Comparison of ENCODE assay signal across 13 cellular contexts in genomic region chr11:36010010-36010740, GRCh38.
DNase-seq lines count a peak whose midpoint lies in the region; ATAC-seq, FAIRE-seq and TF ChIP-seq lines count a peak whose summit lies in the region.
"Had no signal": no experiment of that assay in that cellular context is flagged by ENCODE, and none has a peak within 500 bp of the region (broad histone marks: within the 10 kb centered on the region; RNA-seq: fewer than 3 reads in every experiment).

No MANE protein-coding gene starts in this region.

- WGBS in psoas muscle, 3 donors: 44 to 58% (median 51%) methylated on average over 2 of the region's 2 CpGs

- DNase-seq in LNCaP clone FGC (ENCODE audit: low read depth) (peak; percentile 87), RWPE2 (ENCODE audit: low spot score) (no peak), endothelial cell of umbilical vein (ENCODE audit: low read depth, low spot score) (no peak), psoas muscle (no peak), HuH-7 (ENCODE audit: low spot score) (no peak)
- no peak for DNase-seq in central memory CD4-positive, alpha-beta T cell
- DNase-seq in activated CD8-positive, alpha-beta memory T cell treated with anti-CD3 and anti-CD28 coated beads, Interleukin-2, amount 10 ng/mL, durations not matched to agents 7 days and 5 days: no peak
- DNase-seq: activated B cell treated with CpG ODN at 0.5 μM for 24 hours, Calu3 had no signal

- no peaks in the 10 kb centered on the region for H3K36me3 ChIP-seq in RWPE2 (ENCODE audit: low read depth)
- no peaks in the 10 kb centered on the region for H3K36me3 ChIP-seq in endothelial cell of umbilical vein (ENCODE audit: control insufficient read depth in 2 of 2, extremely low read depth in 1 of 2, insufficient read depth in 2 of 2, low read length in 2 of 2)
- H3K36me3 ChIP-seq in psoas muscle (ENCODE audit: insufficient read depth in 1 of 2, low read depth in 1 of 2): no peaks in the 10 kb centered on the region

- H3K4me3 ChIP-seq in LNCaP clone FGC (ENCODE audit: low read depth, low read length) (no peak overlapping the region), RWPE2 (ENCODE audit: severe bottlenecking) (no peak overlapping the region), endothelial cell of umbilical vein (replicated peaks in 1 of 3; ENCODE audit: insufficient read depth in 1 of 3, low read depth in 1 of 3, low read length in 3 of 3) (peak overlapping the region in 1 of 3 experiments; percentile 51), psoas muscle (no peak overlapping the region)

- no peak for TF ChIP-seq POLR2A in endothelial cell of umbilical vein (IDR thresholded peaks at IDR 0.05; ENCODE audit: low read depth, low read length)

- POLR2A ChIA-PET in endothelial cell of umbilical vein (lab: Charles Lee): no interaction called here

- no peak overlapping the region for H2AFZ ChIP-seq in endothelial cell of umbilical vein (ENCODE audit: low read depth, low read length)

- H3K79me2 ChIP-seq in endothelial cell of umbilical vein (ENCODE audit: control insufficient read depth, insufficient read depth, low read length): peaks cover 24% of the 10 kb centered on the region

- peaks cover 66% of the 10 kb centered on the region for H3K4me1 ChIP-seq in RWPE2 (ENCODE audit: insufficient read depth, poor library complexity, severe bottlenecking)
- H3K4me1 ChIP-seq in endothelial cell of umbilical vein (ENCODE audit: control insufficient read depth, extremely low read depth, insufficient read depth, low read length): peaks cover 51% of the 10 kb centered on the region
- H3K4me1 ChIP-seq in psoas muscle: peaks cover 37% of the 10 kb centered on the region

- no TSS peak for BruUV-seq in endothelial cell of umbilical vein (replicated peaks; lab: Mats Ljungman, UMichigan)

- H4K20me1 ChIP-seq in endothelial cell of umbilical vein (replicated peaks; ENCODE audit: control insufficient read depth, extremely low read depth, insufficient read depth, low read length): no peaks in the 10 kb centered on the region

- H3K27ac ChIP-seq in RWPE2 (ENCODE audit: poor library complexity, severe bottlenecking): peak overlapping the region; percentile 95
- peak overlapping the region; percentile 82 for H3K27ac ChIP-seq in endothelial cell of umbilical vein (ENCODE audit: insufficient read depth, low read depth, low read length)
- H3K27ac ChIP-seq in psoas muscle: peak overlapping the region; percentile 20

- FAIRE-seq in endothelial cell of umbilical vein (lab: Jason Lieb, UNC): no peak

- no peaks in the 10 kb centered on the region for H3K4me1 Mint-ChIP-seq in activated CD8-positive, alpha-beta memory T cell treated with anti-CD3 and anti-CD28 coated beads, Interleukin-2, amount 10 ng/mL, durations not matched to agents 7 days and 5 days
- H3K4me1 Mint-ChIP-seq: activated B cell treated with CpG ODN at 0.5 μM for 24 hours had no signal

- H3K9me3 Mint-ChIP-seq in activated CD8-positive, alpha-beta memory T cell treated with anti-CD3 and anti-CD28 coated beads, Interleukin-2, amount 10 ng/mL, durations not matched to agents 7 days and 5 days (ENCODE audit: low read depth): no peaks in the 10 kb centered on the region

- TF ChIP-seq CTCF in LNCaP clone FGC (IDR thresholded peaks at IDR 0.05; ENCODE audit: control insufficient read depth, extremely low read depth, insufficient read depth) (no peak), RWPE2 (IDR thresholded peaks at IDR 0.05; ENCODE audit: poor library complexity, severe bottlenecking) (no peak), endothelial cell of umbilical vein (IDR thresholded peaks at IDR 0.05; ENCODE audit: extremely low read depth in 1 of 2, insufficient read depth in 1 of 2, low read depth in 1 of 2, low read length in 2 of 2) (no peak), psoas muscle (IDR thresholded peaks at IDR 0.05) (no peak)

- no peaks in the 10 kb centered on the region for H3K9me3 ChIP-seq in RWPE2 (ENCODE audit: severe bottlenecking)
- H3K9me3 ChIP-seq in endothelial cell of umbilical vein (replicated peaks; ENCODE audit: control insufficient read depth, insufficient read depth, low read length): no peaks in the 10 kb centered on the region
- no peaks in the 10 kb centered on the region for H3K9me3 ChIP-seq in psoas muscle

- peak; percentile 62 for ATAC-seq in RWPE2 (ENCODE audit: low read depth)
- ATAC-seq in psoas muscle: no peak
- ATAC-seq in activated CD8-positive, alpha-beta memory T cell treated with anti-CD3 and anti-CD28 coated beads, Interleukin-2, amount 10 ng/mL, durations not matched to agents 7 days and 5 days: no peak
- no peak for ATAC-seq in GM19035 (IDR thresholded peaks at IDR 0.05; ENCODE audit: unreplicated experiment)
- ATAC-seq: Right ventricle myocardium inferior, sciatic nerve had no signal

- H3K27ac Mint-ChIP-seq in activated CD8-positive, alpha-beta memory T cell treated with anti-CD3 and anti-CD28 coated beads, Interleukin-2, amount 10 ng/mL, durations not matched to agents 7 days and 5 days: no peak overlapping the region
- H3K27ac Mint-ChIP-seq: activated B cell treated with CpG ODN at 0.5 μM for 24 hours; dendritic cell treated with granulocyte-macrophage colony-stimulating factor and Interleukin-4, amounts not matched to agents 40 ng/mL and 50 ng/mL, for 4 days had no signal

- no peak overlapping the region for H3K4me3 Mint-ChIP-seq in activated CD8-positive, alpha-beta memory T cell treated with anti-CD3 and anti-CD28 coated beads, Interleukin-2, amount 10 ng/mL, durations not matched to agents 7 days and 5 days
- H3K4me3 Mint-ChIP-seq: activated B cell treated with CpG ODN at 0.5 μM for 24 hours; dendritic cell treated with granulocyte-macrophage colony-stimulating factor and Interleukin-4, amounts not matched to agents 40 ng/mL and 50 ng/mL, for 4 days had no signal

- CTCF ChIA-PET in endothelial cell of umbilical vein (lab: Charles Lee): interaction anchor here (0.7 to 2.1 kb wide), 5 partner anchors 8 to 247 kb away, joined by 3 to 16 read pairs (median 7); no protein-coding TSS in a partner anchor
- CTCF ChIA-PET in activated CD8-positive, alpha-beta memory T cell treated with anti-CD3 and anti-CD28 coated beads, Interleukin-2, amount 10 ng/mL, durations not matched to agents 7 days and 5 days (lab: Charles Lee): no interaction called here

- H3K27me3 ChIP-seq in RWPE2 (ENCODE audit: insufficient read depth, poor library complexity, severe bottlenecking): no peaks in the 10 kb centered on the region
- no peaks in the 10 kb centered on the region for H3K27me3 ChIP-seq in endothelial cell of umbilical vein (ENCODE audit: control insufficient read depth in 2 of 2, insufficient read depth in 2 of 2, low read length in 2 of 2)
- H3K27me3 ChIP-seq in psoas muscle (ENCODE audit: insufficient read depth in 3 of 3, low read length in 2 of 3): no peaks in the 10 kb centered on the region

- no peaks in the 10 kb centered on the region for H3K9me1 ChIP-seq in endothelial cell of umbilical vein (replicated peaks; ENCODE audit: control insufficient read depth, extremely low read depth, insufficient read depth, low read length)

- H3K9ac ChIP-seq in endothelial cell of umbilical vein (replicated peaks; ENCODE audit: extremely low read depth, insufficient read depth, low read length): peak overlapping the region; percentile 60

- H3K27me3 Mint-ChIP-seq in activated CD8-positive, alpha-beta memory T cell treated with anti-CD3 and anti-CD28 coated beads, Interleukin-2, amount 10 ng/mL, durations not matched to agents 7 days and 5 days: peaks cover 6% of the 10 kb centered on the region
- H3K27me3 Mint-ChIP-seq: dendritic cell treated with granulocyte-macrophage colony-stimulating factor and Interleukin-4, amounts not matched to agents 40 ng/mL and 50 ng/mL, for 4 days had no signal

- intact Hi-C loops in endothelial cell of umbilical vein (cut with micrococcal nuclease) (no loop called here), psoas muscle (cut with DNase I) (no loop called here)

- no peaks in the 10 kb centered on the region for H3K36me3 Mint-ChIP-seq in activated CD8-positive, alpha-beta memory T cell treated with anti-CD3 and anti-CD28 coated beads, Interleukin-2, amount 10 ng/mL, durations not matched to agents 7 days and 5 days

- peak overlapping the region; percentile 96 for H3K4me2 ChIP-seq in endothelial cell of umbilical vein (ENCODE audit: insufficient read depth, low read length)

- dilution Hi-C loops in endothelial cell of umbilical vein (cut with MboI; ENCODE audit: extremely low pct_ligation_motif_present, low sequenced_read_pairs): no loop called here

TF ChIP-seq in endothelial cell of umbilical vein, 7 proteins besides CTCF, POLR2A, EP300 and RAD21:
- TF ChIP-seq MAX (IDR thresholded peaks at IDR 0.05; ENCODE audit: insufficient read depth, insufficient read length) (no peak), EZH2 (IDR thresholded peaks at IDR 0.05; ENCODE audit: borderline replicate concordance, low read depth, low read length, severe bottlenecking) (no peak), JUN (IDR thresholded peaks at IDR 0.05; ENCODE audit: borderline replicate concordance, insufficient read depth, insufficient read length, low read depth) (no peak), GATA2 (IDR thresholded peaks at IDR 0.05; ENCODE audit: insufficient read depth, insufficient read length, low read depth, low read length) (no peak), POLR2AphosphoS5 (IDR thresholded peaks at IDR 0.05; ENCODE audit: insufficient read depth, low read depth, low read length) (no peak), MYC (IDR thresholded peaks at IDR 0.05; ENCODE audit: low read depth, low read length) (no peak), FOS (IDR thresholded peaks at IDR 0.05; ENCODE audit: borderline replicate concordance, insufficient read depth, low read length) (no peak)
TF ChIP-seq in endothelial cell of umbilical vein: peak in this region for 0.

Comparison
In these comparisons a context has a peak if more than half of its experiments do, and no peak if none do; other contexts are left out.
1. H3K27ac ChIP-seq: peak in every context shown above with its lines; median percentile 95 in RWPE2; 82 in endothelial cell of umbilical vein; 20 in psoas muscle.